8 cellular contexts compared by ENCODE assay signal in genomic region chr5:153965102-153965645, GRCh38.
A peak's percentile ranks its signal among the peaks of the same experiment; 100 is the strongest.
DNase-seq lines count a peak whose midpoint lies in the region; ATAC-seq and TF ChIP-seq lines count a peak whose summit lies in the region.

No MANE protein-coding gene starts in this region.

- no peak overlapping the region for H3K9ac ChIP-seq in KMS-11
- peak overlapping the region; percentile 44; the same call in 1 of the 2 replicates for H3K9ac ChIP-seq in iPS-20b (ENCODE audit: low read depth, low read length)

- WGBS in body of pancreas, 2 donors, result 11 to 14% methylated on average over 7 of the region's 7 CpGs
- WGBS in spleen, 5 donors, result 17 to 29% (median 25%) methylated on average over 7 of the region's 7 CpGs

- H3K4me1 ChIP-seq in KMS-11 (ENCODE audit: low read depth, poor library complexity, severe bottlenecking), result no peaks in the 10 kb centered on the region
- H3K4me1 ChIP-seq in body of pancreas, result peaks cover 4% of the 10 kb centered on the region
- peaks cover 8% of the 10 kb centered on the region for H3K4me1 ChIP-seq in iPS-20b (ENCODE audit: insufficient read depth, low read length)
- H3K4me1 ChIP-seq in spleen, result peaks cover 0 to 17% (median 0%) of the 10 kb centered on the region in 6 donors

- H4K20me1 ChIP-seq in KMS-11 (ENCODE audit: insufficient read depth), result no peaks in the 10 kb centered on the region

- no peaks in the 10 kb centered on the region for H3K36me3 ChIP-seq in KMS-11 (ENCODE audit: insufficient read depth)
- no peaks in the 10 kb centered on the region for H3K36me3 ChIP-seq in body of pancreas (replicated peaks in 1 of 2; ENCODE audit: insufficient read depth in 1 of 2, low read depth in 2 of 2)
- H3K36me3 ChIP-seq in iPS-20b (ENCODE audit: insufficient read depth, low read depth, low read length), result no peaks in the 10 kb centered on the region
- no peaks in the 10 kb centered on the region for H3K36me3 ChIP-seq in spleen

- H3K4me3 ChIP-seq in KMS-11 (IDR thresholded peaks at IDR 0.05; ENCODE audit: insufficient read depth, low read depth, low read length), result no peak overlapping the region
- no peak overlapping the region for H3K4me3 ChIP-seq in body of pancreas
- H3K4me3 ChIP-seq in iPS-20b (ENCODE audit: low read length), result peak overlapping the region; percentile 56
- H3K4me3 ChIP-seq in spleen, result no peak overlapping the region

- peak overlapping the region; percentile 16; the same call in 1 of the 2 replicates for H2AFZ ChIP-seq in KMS-11 (ENCODE audit: low read depth)

- ATAC-seq in GM21447 (IDR thresholded peaks at IDR 0.05; ENCODE audit: unreplicated experiment) (peak; percentile 61), body of pancreas (peak; percentile 65), HG03439 (IDR thresholded peaks at IDR 0.05; ENCODE audit: unreplicated experiment) (no peak)

- DNase-seq in EH (ENCODE audit: low read depth) (peak; percentile 73), RPMI7951 (ENCODE audit: low read depth) (peak; percentile 26), body of pancreas (peak; percentile 46 to 59 (median 50)), spleen (no peak)

- H3K27ac ChIP-seq in KMS-11 (no peak overlapping the region), body of pancreas (no peak overlapping the region), iPS-20b (ENCODE audit: low read length) (no peak overlapping the region), spleen (no peak overlapping the region)

- H3K27me3 ChIP-seq in KMS-11 (ENCODE audit: insufficient read depth, low read depth) (no peaks in the 10 kb centered on the region), body of pancreas (no peaks in the 10 kb centered on the region), iPS-20b (ENCODE audit: insufficient read depth, low read length) (no peaks in the 10 kb centered on the region), spleen (replicated peaks in 1 of 7) (peaks cover 0 to 8% (median 0%) of the 10 kb centered on the region in 7 donors)

- no peak for TF ChIP-seq POLR2A in body of pancreas (IDR thresholded peaks at IDR 0.05)
- no peak for TF ChIP-seq POLR2A in spleen (IDR thresholded peaks at IDR 0.05)

- TF ChIP-seq CTCF in KMS-11 (conservative IDR thresholded peaks at IDR 0.05; ENCODE audit: low read depth, low read length), result peak; percentile 87
- peak; percentile 54 to 87 (median 79) for TF ChIP-seq CTCF in body of pancreas (IDR thresholded peaks at IDR 0.05)
- TF ChIP-seq CTCF in spleen (IDR thresholded peaks at IDR 0.05 in 8 of 11, conservative IDR thresholded peaks at IDR 0.05 in 3 of 11), result peak; percentile 40 to 86 (median 82)

- intact Hi-C loops in body of pancreas (cut with DNase I) (no loop called here), spleen (cut with DNase I; ENCODE audit: low total_unique reads) (loop anchor here (5.0 to 10.0 kb wide), 2 partner anchors 470 to 1433 kb away; partner anchors contain the start of gene GRIA1)

- no peaks in the 10 kb centered on the region for H3K79me2 ChIP-seq in KMS-11 (ENCODE audit: insufficient read depth, low read depth)

- H3K9me3 ChIP-seq in body of pancreas (no peaks in the 10 kb centered on the region), iPS-20b (ENCODE audit: insufficient read depth, low read depth, low read length) (no peaks in the 10 kb centered on the region), spleen (peaks cover 0 to 2% (median 0%) of the 10 kb centered on the region in 8 donors)

- no peak overlapping the region; the same call in 1 of the 2 replicates for H3K4me2 ChIP-seq in KMS-11
